In the genomic region with DNA sequence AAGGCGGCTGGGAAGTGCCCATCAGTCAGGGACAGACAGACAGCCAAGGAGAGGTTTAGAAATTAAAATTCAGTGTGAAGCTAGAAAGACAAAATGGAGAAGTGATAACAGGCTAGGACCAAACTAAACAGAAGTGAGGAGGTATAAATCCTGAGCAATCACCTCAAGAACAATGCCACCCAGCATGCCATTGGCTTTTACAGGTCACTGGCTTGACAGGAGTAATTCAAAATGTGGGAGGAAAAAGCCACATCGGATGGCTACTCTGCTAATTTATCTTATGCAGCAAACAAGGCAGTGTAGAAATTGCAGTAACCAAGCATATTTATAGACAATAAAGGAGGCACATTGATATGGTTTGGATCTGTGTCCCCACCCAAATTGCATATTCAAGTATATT, we compare ENCODE assay signal across 22 cellular contexts.
"Had no signal": no experiment of that assay in that cellular context is flagged by ENCODE, and none has a peak within 500 bp of the region (broad histone marks: within the 10 kb centered on the region; RNA-seq: fewer than 3 reads in every experiment).

No MANE protein-coding gene starts in this region.

- H3K27me3 Mint-ChIP-seq: naive thymus-derived CD4-positive, alpha-beta T cell; stimulated activated naive B cell treated with anti-CD40 and anti-IgM and Interleukin-4, amounts not matched to agents 10 μg/mL and 1 μg/mL and 100 μg/mL, for 72 hours; stimulated activated naive CD8-positive, alpha-beta T cell treated with anti-CD3 and anti-CD28 coated beads, Interleukin-15, amount 100 ng/mL, for 72 hours had no signal

- H3K4me3 ChIP-seq: hepatocyte, psoas muscle, right atrium auricular region, sigmoid colon, skin epidermis, testis, tibial nerve, upper lobe of right lung, vagina had no signal

- H3K4me1 Mint-ChIP-seq: stimulated activated naive B cell treated with anti-CD40 and anti-IgM and Interleukin-4, amounts not matched to agents 10 μg/mL and 1 μg/mL and 100 μg/mL, for 72 hours; stimulated activated naive CD8-positive, alpha-beta T cell treated with anti-CD3 and anti-CD28 coated beads, Interleukin-15, amount 100 ng/mL, for 72 hours had no signal

- H3K9me3 Mint-ChIP-seq: stimulated activated naive B cell treated with anti-CD40 and anti-IgM and Interleukin-4, amounts not matched to agents 10 μg/mL and 1 μg/mL and 100 μg/mL, for 72 hours had no signal

- FAIRE-seq: endothelial cell of umbilical vein had no signal

- ATAC-seq: foreskin keratinocyte; left colon; naive thymus-derived CD4-positive, alpha-beta T cell; psoas muscle; stimulated activated naive B cell treated with anti-CD40 and anti-IgM and Interleukin-4, amounts not matched to agents 10 μg/mL and 1 μg/mL and 100 μg/mL, for 72 hours; stimulated activated naive CD8-positive, alpha-beta T cell treated with anti-CD3 and anti-CD28 coated beads, Interleukin-15, amount 100 ng/mL, for 72 hours; upper lobe of right lung had no signal

- H3K4me3 Mint-ChIP-seq: endodermal cell; naive thymus-derived CD4-positive, alpha-beta T cell; stimulated activated naive B cell treated with anti-CD40 and anti-IgM and Interleukin-4, amounts not matched to agents 10 μg/mL and 1 μg/mL and 100 μg/mL, for 72 hours; stimulated activated naive CD8-positive, alpha-beta T cell treated with anti-CD3 and anti-CD28 coated beads, Interleukin-15, amount 100 ng/mL, for 72 hours had no signal

- H3K4me2 ChIP-seq: hepatocyte had no signal

- DNase-seq: endodermal cell; erythroblast; foreskin keratinocyte; kidney; left colon; naive thymus-derived CD4-positive, alpha-beta T cell; nucleus accumbens; psoas muscle; sigmoid colon; stimulated activated CD4-positive, alpha-beta T cell treated with anti-CD3 and anti-CD28 coated beads, Interleukin-2, amount 100 ng/mL, for 24 hours; stimulated activated CD4-positive, alpha-beta T cell treated with anti-CD3 and anti-CD28 coated beads, Interleukin-4, amount 100 ng/mL, for 4 hours; stimulated activated naive B cell treated with anti-CD40 and anti-IgM and Interleukin-4, amounts not matched to agents 10 μg/mL and 1 μg/mL and 100 μg/mL, for 72 hours; stimulated activated naive CD8-positive, alpha-beta T cell treated with anti-CD3 and anti-CD28 coated beads, Interleukin-15, amount 100 ng/mL, for 72 hours; testis; upper lobe of right lung had no signal

- H3K36me3 Mint-ChIP-seq: naive thymus-derived CD4-positive, alpha-beta T cell; stimulated activated naive B cell treated with anti-CD40 and anti-IgM and Interleukin-4, amounts not matched to agents 10 μg/mL and 1 μg/mL and 100 μg/mL, for 72 hours had no signal

- H3K27ac Mint-ChIP-seq: endodermal cell; naive thymus-derived CD4-positive, alpha-beta T cell; stimulated activated naive B cell treated with anti-CD40 and anti-IgM and Interleukin-4, amounts not matched to agents 10 μg/mL and 1 μg/mL and 100 μg/mL, for 72 hours; stimulated activated naive CD8-positive, alpha-beta T cell treated with anti-CD3 and anti-CD28 coated beads, Interleukin-15, amount 100 ng/mL, for 72 hours had no signal

- H3K4me1 ChIP-seq: foreskin keratinocyte, parathyroid adenoma, psoas muscle, right atrium auricular region, testis, tibial nerve, upper lobe of right lung had no signal

- H3K9me3 ChIP-seq: psoas muscle, right atrium auricular region, sigmoid colon, testis, tibial nerve, upper lobe of right lung, vagina had no signal

- H3K27ac ChIP-seq: foreskin keratinocyte, hepatocyte, parathyroid adenoma, psoas muscle, right atrium auricular region, sigmoid colon, skin epidermis, testis, tibial nerve, upper lobe of right lung, vagina had no signal
